Comparison of ENCODE assay signal across 15 cellular contexts in the genomic region with DNA sequence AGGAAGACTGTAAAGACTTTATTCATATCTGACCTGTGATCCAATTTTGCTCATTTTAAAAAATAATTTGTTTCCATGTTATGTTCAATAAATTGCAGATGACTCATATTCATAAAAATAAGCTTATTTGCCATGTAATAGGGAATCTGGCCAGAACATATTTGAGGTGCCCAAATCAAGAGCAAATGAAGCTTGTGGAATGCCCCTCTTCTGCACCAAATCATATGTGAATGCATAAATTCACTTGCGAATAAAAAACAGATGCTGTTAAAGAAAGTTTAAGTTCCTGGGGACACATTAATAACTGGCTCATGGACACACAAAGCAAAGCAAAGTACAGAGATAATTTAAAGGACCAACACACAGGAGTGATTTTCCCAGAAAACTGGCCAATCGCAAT.
DNase-seq lines count a peak whose midpoint lies in the region; ATAC-seq and TF ChIP-seq lines count a peak whose summit lies in the region.
"Had no signal": no experiment of that assay in that cellular context is flagged by ENCODE, and none has a peak within 500 bp of the region (broad histone marks: within the 10 kb centered on the region; RNA-seq: fewer than 3 reads in every experiment).

No MANE protein-coding gene starts in this region.

- H3K9me3 ChIP-seq in stomach: no peaks in the 10 kb centered on the region
- H3K9me3 ChIP-seq: Caco-2 had no signal

- WGBS in stomach, 5 donors: 86 to 94% (median 93%) methylated on average over 2 of the region's 2 CpGs

- TF ChIP-seq POLR2A in stomach (IDR thresholded peaks at IDR 0.05): no peak

- TF ChIP-seq EP300 in stomach (IDR thresholded peaks at IDR 0.05): no peak

- no peaks in the 10 kb centered on the region for H3K27me3 ChIP-seq in stomach

- H3K36me3 ChIP-seq in stomach: no peaks in the 10 kb centered on the region

- intact Hi-C loops in stomach (cut with DNase I; ENCODE audit: low total_unique reads): no loop called here

- no peak overlapping the region for H3K27ac ChIP-seq in stomach
- H3K27ac ChIP-seq: C4-2B, HL-60 had no signal

- no peak for TF ChIP-seq CTCF in stomach (IDR thresholded peaks at IDR 0.05)

- no peak overlapping the region for H3K4me3 ChIP-seq in stomach
- H3K4me3 ChIP-seq: GM23338 had no signal

- DNase-seq in GM03348 (ENCODE audit: low spot score): peak; percentile 36
- DNase-seq in fibroblast of gingiva (ENCODE audit: low read depth): peak; percentile 81
- no peak for DNase-seq in stomach
- DNase-seq in hypothalamus (lab: John Stamatoyannopoulos, UW): no peak
- DNase-seq in activated CD4-positive, alpha-beta T cell treated with anti-CD3 and anti-CD28 coated beads for 1 hour: no peak
- DNase-seq: AML-193; Caco-2; CD4-positive, alpha-beta T cell; HFFc6 had no signal

- H3K4me1 ChIP-seq in stomach: no peaks in the 10 kb centered on the region
- H3K4me1 ChIP-seq: Caco-2 had no signal

- ATAC-seq in SK-N-SH treated with all-trans-retinoic acid at 6 μM for 48 hours: peak; percentile 87
- no peak for ATAC-seq in GM21367 (IDR thresholded peaks at IDR 0.05; ENCODE audit: unreplicated experiment)
- ATAC-seq: GM23338, HCT116 had no signal

TF ChIP-seq in SK-N-SH treated with all-trans-retinoic acid at 6 μM for 48 hours, 23 proteins besides CTCF, POLR2A, EP300 and RAD21:
- TF ChIP-seq ZNF565 (CRISPR knock-in tag; conservative IDR thresholded peaks at IDR 0.05; ENCODE audit: low read depth): no peak
- TF ChIP-seq ESRRG (CRISPR knock-in tag; IDR thresholded peaks at IDR 0.05): no peak
- no peak for TF ChIP-seq PPARA (CRISPR knock-in tag; IDR thresholded peaks at IDR 0.05; ENCODE audit: borderline replicate concordance)
- TF ChIP-seq ZC3H10 (CRISPR knock-in tag; IDR thresholded peaks at IDR 0.05): no peak
- no peak for TF ChIP-seq OSR1 (CRISPR knock-in tag; IDR thresholded peaks at IDR 0.05)
- no peak for TF ChIP-seq PATZ1 (CRISPR knock-in tag; IDR thresholded peaks at IDR 0.05; ENCODE audit: borderline replicate concordance)
TF ChIP-seq in SK-N-SH treated with all-trans-retinoic acid at 6 μM for 48 hours: peak in this region for 0.

Comparison
In these comparisons a context has a peak if more than half of its experiments do, and no peak if none do; other contexts are left out.
1. DNase-seq: peak in GM03348 (single experiment) and fibroblast of gingiva (single experiment); none in stomach (single experiment), hypothalamus (0 of 51) and activated CD4-positive, alpha-beta T cell treated with anti-CD3 and anti-CD28 coated beads for 1 hour (single experiment).